22 cellular contexts compared by ENCODE assay signal in genomic region chr12:2300886-2301285, GRCh38.
DNase-seq lines count a peak whose midpoint lies in the region; ATAC-seq and TF ChIP-seq lines count a peak whose summit lies in the region.
"Had no signal": no experiment of that assay in that cellular context is flagged by ENCODE, and none has a peak within 500 bp of the region (broad histone marks: within the 10 kb centered on the region; RNA-seq: fewer than 3 reads in every experiment).

No MANE protein-coding gene starts in this region.

- no peaks in the 10 kb centered on the region for H3K9me3 ChIP-seq in BLaER1
- H3K9me3 ChIP-seq in NT2/D1 (ENCODE audit: insufficient read depth, low read length), result no peaks in the 10 kb centered on the region
- no peaks in the 10 kb centered on the region for H3K9me3 ChIP-seq in iPS-18c (ENCODE audit: control insufficient read depth, insufficient read depth, low read length)
- no peaks in the 10 kb centered on the region for H3K9me3 ChIP-seq in stomach
- H3K9me3 ChIP-seq in upper lobe of right lung, result no peaks in the 10 kb centered on the region
- H3K9me3 ChIP-seq: BE2C had no signal

- H3K4me3 ChIP-seq in BLaER1 (no peak overlapping the region), NT2/D1 (ENCODE audit: insufficient read length, low read depth) (no peak overlapping the region), iPS-18c (ENCODE audit: insufficient read depth, low read depth, low read length) (peak overlapping the region; percentile 6; the same call in 1 of the 2 replicates), stomach (no peak overlapping the region), upper lobe of right lung (no peak overlapping the region)

- no peak for TF ChIP-seq POLR2A in stomach (IDR thresholded peaks at IDR 0.05)

- H3K9ac ChIP-seq in BLaER1, result no peak overlapping the region
- H3K9ac ChIP-seq in NT2/D1 (ENCODE audit: insufficient read length, low read depth), result peak overlapping the region; percentile 1

- H3K36me3 ChIP-seq in BLaER1, result no peaks in the 10 kb centered on the region
- H3K36me3 ChIP-seq in NT2/D1 (ENCODE audit: insufficient read depth, insufficient read length, low read length), result no peaks in the 10 kb centered on the region
- no peaks in the 10 kb centered on the region for H3K36me3 ChIP-seq in stomach
- no peaks in the 10 kb centered on the region for H3K36me3 ChIP-seq in upper lobe of right lung
- H3K36me3 ChIP-seq: BE2C, WERI-Rb-1 had no signal

- DNase-seq in NT2/D1 (ENCODE audit: low read depth, low spot score) (no peak), stomach (no peak), upper lobe of right lung (no peak), nucleus accumbens (lab: John Stamatoyannopoulos, UW) (no peak), NCI-H226 (no peak), nephron progenitor cell (no peak)
- DNase-seq: activated CD4-positive, alpha-beta T cell treated with anti-CD3 and anti-CD28 coated beads for 48 hours; activated T-cell treated with anti-CD3 and anti-CD28 coated beads, Interleukin-2, amount 50 U/mL, for 24 hours; BE2C; head of caudate nucleus; mammary epithelial cell; NCI-H1105; NCI-H1930; NCI-H526 treated with DMSO at 0.1 percent for 48 hours; SIG-M5; SW 1271; T-helper 9 cell; WERI-Rb-1 had no signal

- intact Hi-C loops in stomach (cut with DNase I; ENCODE audit: low total_unique reads), result no loop called here
- intact Hi-C loops in upper lobe of right lung (cut with DNase I), result no loop called here

- no peak for ATAC-seq in upper lobe of right lung

- H3K27me3 ChIP-seq in BLaER1 (no peaks in the 10 kb centered on the region), NT2/D1 (ENCODE audit: insufficient read depth, insufficient read length) (no peaks in the 10 kb centered on the region), stomach (no peaks in the 10 kb centered on the region), upper lobe of right lung (no peaks in the 10 kb centered on the region)

- H3K27ac ChIP-seq in BLaER1 (no peak overlapping the region), stomach (peak overlapping the region in 4 of 5 donors; percentile 20 to 78 (median 67)), upper lobe of right lung (no peak overlapping the region)
- H3K27ac ChIP-seq: WERI-Rb-1 had no signal

- H4K20me1 ChIP-seq in BLaER1, result no peaks in the 10 kb centered on the region

- H3K4me1 ChIP-seq in BLaER1, result peaks cover 98% of the 10 kb centered on the region
- peaks cover 36% of the 10 kb centered on the region for H3K4me1 ChIP-seq in NT2/D1 (ENCODE audit: insufficient read depth, insufficient read length)
- peaks cover 0 to 34% (median 22%) of the 10 kb centered on the region in 4 donors for H3K4me1 ChIP-seq in stomach
- peaks cover 21% of the 10 kb centered on the region for H3K4me1 ChIP-seq in upper lobe of right lung
- H3K4me1 ChIP-seq: BE2C had no signal

- no peak for TF ChIP-seq EP300 in stomach (IDR thresholded peaks at IDR 0.05)

- TF ChIP-seq CTCF in stomach (IDR thresholded peaks at IDR 0.05), result no peak
- no peak for TF ChIP-seq CTCF in upper lobe of right lung (IDR thresholded peaks at IDR 0.05)
- no peak for TF ChIP-seq CTCF in nephron progenitor cell (IDR thresholded peaks at IDR 0.05)

- H3K9me3 Mint-ChIP-seq in nephron progenitor cell, result no peaks in the 10 kb centered on the region
- H3K9me3 Mint-ChIP-seq: activated T-cell treated with anti-CD3 and anti-CD28 coated beads, Interleukin-2, amount 50 U/mL, for 24 hours; brain; neural crest cell had no signal

- H3K4me1 Mint-ChIP-seq in nephron progenitor cell, result peaks cover 72% of the 10 kb centered on the region

- peak overlapping the region; percentile 31; the same call in 1 of the 2 replicates for H3K4me2 ChIP-seq in BLaER1

- no peak overlapping the region for H3K27ac Mint-ChIP-seq in nephron progenitor cell
- H3K27ac Mint-ChIP-seq: activated T-cell treated with anti-CD3 and anti-CD28 coated beads, Interleukin-2, amount 50 U/mL, for 24 hours had no signal

- WGBS in stomach, 5 donors, result 85 to 91% (median 87%) methylated on average over 9 to 11 of the region's 11 CpGs

- H3K36me3 Mint-ChIP-seq in nephron progenitor cell (ENCODE audit: low read depth), result no peaks in the 10 kb centered on the region
- H3K36me3 Mint-ChIP-seq: brain had no signal

- H3K4me3 Mint-ChIP-seq in nephron progenitor cell, result no peak overlapping the region
- H3K4me3 Mint-ChIP-seq: activated T-cell treated with anti-CD3 and anti-CD28 coated beads, Interleukin-2, amount 50 U/mL, for 24 hours; brain; neural crest cell had no signal

- H3K27me3 Mint-ChIP-seq in nephron progenitor cell (ENCODE audit: low read depth, poor library complexity), result peaks cover 21% of the 10 kb centered on the region
- H3K27me3 Mint-ChIP-seq: brain had no signal

Comparison
In these comparisons a context has a peak if more than half of its experiments do, and no peak if none do; other contexts are left out.
1. H3K27ac ChIP-seq: peak in stomach (4 of 5); none in BLaER1 (single experiment) and upper lobe of right lung (single experiment).